Comparison of ENCODE assay signal across 22 cellular contexts in the genomic region with DNA sequence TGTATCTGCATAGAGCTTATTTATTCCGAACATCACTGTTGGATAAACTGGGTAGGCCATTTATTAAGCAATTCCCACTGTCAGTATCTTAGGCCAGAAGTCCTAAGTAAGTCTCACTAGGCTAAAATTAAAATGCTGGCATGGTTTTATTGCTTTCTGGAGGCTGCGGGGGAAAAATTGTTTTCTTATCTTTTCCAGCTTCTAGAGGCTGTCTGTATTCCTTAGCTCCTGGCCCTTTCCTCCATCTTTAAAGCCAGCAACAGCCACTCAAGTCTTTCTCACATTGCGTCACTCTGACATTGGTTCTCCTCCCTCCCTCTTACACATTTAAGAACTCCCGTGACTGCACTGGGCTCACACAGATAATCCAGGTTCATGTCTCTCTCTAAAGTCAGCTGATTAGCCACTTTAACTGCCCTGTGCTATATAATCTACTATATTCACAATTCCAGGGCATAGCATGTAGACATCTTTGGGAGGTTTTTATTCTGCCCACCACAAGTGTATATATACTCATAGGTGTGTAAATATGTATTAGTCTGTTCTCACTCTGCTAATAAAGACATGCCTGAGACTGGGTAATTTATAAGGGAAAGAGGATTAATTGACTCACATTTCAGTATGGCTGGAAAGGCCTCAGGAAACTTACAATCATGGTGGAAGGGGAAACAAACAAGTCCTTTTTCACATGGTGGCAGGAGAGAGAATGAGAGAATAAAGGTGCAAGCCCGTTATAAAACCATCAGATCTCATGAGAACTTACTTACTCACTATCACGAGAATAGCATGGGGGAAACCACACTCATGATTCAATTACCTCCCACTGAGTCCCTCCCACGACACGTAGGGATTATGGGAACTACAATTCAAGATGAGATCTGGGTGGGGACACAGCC.
DNase-seq lines count a peak whose midpoint lies in the region; ATAC-seq and TF ChIP-seq lines count a peak whose summit lies in the region.
"Had no signal": no experiment of that assay in that cellular context is flagged by ENCODE, and none has a peak within 500 bp of the region (broad histone marks: within the 10 kb centered on the region; RNA-seq: fewer than 3 reads in every experiment).

No MANE protein-coding gene starts in this region.

- DNase-seq in OCI-M1 (lab: John Stamatoyannopoulos, UW) (peak; percentile 55), coronary artery (ENCODE audit: low spot score) (no peak), left ventricle myocardium superior (no peak), smooth muscle cell (lab: John Stamatoyannopoulos, UW; ENCODE audit: unreplicated experiment) (no peak), COLO668 (lab: John Stamatoyannopoulos, UW; ENCODE audit: unreplicated experiment) (no peak), HT-29 (ENCODE audit: low spot score) (no peak), foreskin keratinocyte (no peak)
- no peak for DNase-seq in activated CD8-positive, alpha-beta memory T cell treated with anti-CD3 and anti-CD28 coated beads, Interleukin-2, amount 10 ng/mL, durations not matched to agents 7 days and 5 days
- DNase-seq: activated CD4-positive, alpha-beta T cell treated with anti-CD3 and anti-CD28 coated beads, Interleukin-2, amount 50 U/mL, for 4 hours; activated naive CD4-positive, alpha-beta T cell treated with anti-CD3 and anti-CD28 coated beads for 36 hours; CD8-positive, alpha-beta memory T cell; cortex of kidney; DND-41; lower lobe of right lung; naive thymus-derived CD4-positive, alpha-beta T cell; NCI-H1930; NCI-H446; NK-92 treated with Interleukin-12 subunit alpha and Interleukin-12 subunit beta, amount 100 ng/mL, for 24 hours; T-cell; trophoblast cell had no signal

- no peaks in the 10 kb centered on the region for H3K36me3 Mint-ChIP-seq in activated CD8-positive, alpha-beta memory T cell treated with anti-CD3 and anti-CD28 coated beads, Interleukin-2, amount 10 ng/mL, durations not matched to agents 7 days and 5 days
- H3K36me3 Mint-ChIP-seq: CD8-positive, alpha-beta memory T cell; stimulated activated effector memory CD8-positive, alpha-beta T cell treated with anti-CD3 and anti-CD28 coated beads, Interleukin-12 subunit alpha, Interleukin-12 subunit beta, amount 100 ng/mL, for 72 hours; T-cell had no signal

- H3K27ac ChIP-seq in coronary artery = peak overlapping the region; percentile 62 to 81
- H3K27ac ChIP-seq in smooth muscle cell (ENCODE audit: low read depth) = peak overlapping the region; percentile 28
- no peak overlapping the region for H3K27ac ChIP-seq in foreskin keratinocyte
- H3K27ac ChIP-seq: lower lobe of right lung had no signal

- H3K4me3 Mint-ChIP-seq in activated CD8-positive, alpha-beta memory T cell treated with anti-CD3 and anti-CD28 coated beads, Interleukin-2, amount 10 ng/mL, durations not matched to agents 7 days and 5 days = no peak overlapping the region
- H3K4me3 Mint-ChIP-seq: activated naive CD4-positive, alpha-beta T cell treated with anti-CD3 and anti-CD28 coated beads for 36 hours; CD8-positive, alpha-beta memory T cell; naive thymus-derived CD4-positive, alpha-beta T cell; stimulated activated effector memory CD8-positive, alpha-beta T cell treated with anti-CD3 and anti-CD28 coated beads, Interleukin-12 subunit alpha, Interleukin-12 subunit beta, amount 100 ng/mL, for 72 hours; T-cell had no signal

- intact Hi-C loops in left ventricle myocardium superior (cut with micrococcal nuclease) = loop anchor here (10.0 kb wide), 2 partner anchors 145 to 285 kb away; a partner anchor contains a TSS

- H3F3A ChIP-seq in smooth muscle cell (ENCODE audit: low read depth) = peaks cover 6% of the 10 kb centered on the region

- no peaks in the 10 kb centered on the region for H4K20me1 ChIP-seq in smooth muscle cell (ENCODE audit: low read depth)

- no peaks in the 10 kb centered on the region for H3K27me3 Mint-ChIP-seq in activated CD8-positive, alpha-beta memory T cell treated with anti-CD3 and anti-CD28 coated beads, Interleukin-2, amount 10 ng/mL, durations not matched to agents 7 days and 5 days
- H3K27me3 Mint-ChIP-seq: progenitor cell of endocrine pancreas had no signal

- TF ChIP-seq CTCF in coronary artery (IDR thresholded peaks at IDR 0.05) = no peak
- TF ChIP-seq CTCF in smooth muscle cell (IDR thresholded peaks at IDR 0.05; ENCODE audit: borderline replicate concordance, insufficient read depth, poor library complexity, severe bottlenecking) = no peak
- no peak for TF ChIP-seq CTCF in foreskin keratinocyte (conservative IDR thresholded peaks at IDR 0.05)

- no peak overlapping the region for H3K27ac Mint-ChIP-seq in activated CD8-positive, alpha-beta memory T cell treated with anti-CD3 and anti-CD28 coated beads, Interleukin-2, amount 10 ng/mL, durations not matched to agents 7 days and 5 days
- H3K27ac Mint-ChIP-seq: activated naive CD4-positive, alpha-beta T cell treated with anti-CD3 and anti-CD28 coated beads for 36 hours; CD8-positive, alpha-beta memory T cell; naive thymus-derived CD4-positive, alpha-beta T cell; progenitor cell of endocrine pancreas; stimulated activated effector memory CD8-positive, alpha-beta T cell treated with anti-CD3 and anti-CD28 coated beads, Interleukin-12 subunit alpha, Interleukin-12 subunit beta, amount 100 ng/mL, for 72 hours; T-cell had no signal

- no peak overlapping the region for H3K4me2 ChIP-seq in smooth muscle cell

- H3K27me3 ChIP-seq in smooth muscle cell (ENCODE audit: low read depth) = no peaks in the 10 kb centered on the region
- no peaks in the 10 kb centered on the region for H3K27me3 ChIP-seq in foreskin keratinocyte

- H3K9ac ChIP-seq in smooth muscle cell (ENCODE audit: low read depth) = no peak overlapping the region

- H3K79me2 ChIP-seq in smooth muscle cell (ENCODE audit: low read depth) = no peaks in the 10 kb centered on the region

- H3K9me3 Mint-ChIP-seq in activated CD8-positive, alpha-beta memory T cell treated with anti-CD3 and anti-CD28 coated beads, Interleukin-2, amount 10 ng/mL, durations not matched to agents 7 days and 5 days (ENCODE audit: low read depth) = no peaks in the 10 kb centered on the region
- H3K9me3 Mint-ChIP-seq: activated naive CD4-positive, alpha-beta T cell treated with anti-CD3 and anti-CD28 coated beads for 36 hours; CD8-positive, alpha-beta memory T cell; stimulated activated effector memory CD8-positive, alpha-beta T cell treated with anti-CD3 and anti-CD28 coated beads, Interleukin-12 subunit alpha, Interleukin-12 subunit beta, amount 100 ng/mL, for 72 hours; T-cell had no signal

- H3K36me3 ChIP-seq in smooth muscle cell (ENCODE audit: low read depth) = no peaks in the 10 kb centered on the region
- H3K36me3 ChIP-seq: lower lobe of right lung had no signal

- peak overlapping the region; percentile 11 for H2AFZ ChIP-seq in smooth muscle cell (ENCODE audit: low read depth)

- no peaks in the 10 kb centered on the region for H3K9me3 ChIP-seq in smooth muscle cell (replicated peaks; ENCODE audit: low read depth)
- H3K9me3 ChIP-seq: lower lobe of right lung had no signal

- no peak overlapping the region for H3K4me3 ChIP-seq in coronary artery
- H3K4me3 ChIP-seq in smooth muscle cell = no peak overlapping the region
- H3K4me3 ChIP-seq: lower lobe of right lung had no signal

- 52% methylated on average over 8 of the region's 8 CpGs for WGBS in smooth muscle cell (ENCODE audit: low lambda C conversion rate)

- ATAC-seq in left ventricle myocardium superior (peak; percentile 97), foreskin keratinocyte (no peak)
- ATAC-seq in activated CD8-positive, alpha-beta memory T cell treated with anti-CD3 and anti-CD28 coated beads, Interleukin-2, amount 10 ng/mL, durations not matched to agents 7 days and 5 days = no peak
- ATAC-seq: lower lobe of right lung; naive thymus-derived CD4-positive, alpha-beta T cell; stimulated activated effector memory CD8-positive, alpha-beta T cell treated with anti-CD3 and anti-CD28 coated beads, Interleukin-12 subunit alpha, Interleukin-12 subunit beta, amount 100 ng/mL, for 72 hours; T-cell had no signal

- H3K4me1 Mint-ChIP-seq in activated CD8-positive, alpha-beta memory T cell treated with anti-CD3 and anti-CD28 coated beads, Interleukin-2, amount 10 ng/mL, durations not matched to agents 7 days and 5 days = no peaks in the 10 kb centered on the region
- H3K4me1 Mint-ChIP-seq: CD8-positive, alpha-beta memory T cell; stimulated activated effector memory CD8-positive, alpha-beta T cell treated with anti-CD3 and anti-CD28 coated beads, Interleukin-12 subunit alpha, Interleukin-12 subunit beta, amount 100 ng/mL, for 72 hours; T-cell had no signal

- CTCF ChIA-PET in activated CD8-positive, alpha-beta memory T cell treated with anti-CD3 and anti-CD28 coated beads, Interleukin-2, amount 10 ng/mL, durations not matched to agents 7 days and 5 days (lab: Charles Lee) = no interaction called here

- H3K4me1 ChIP-seq in smooth muscle cell (ENCODE audit: low read depth) (peaks cover 8% of the 10 kb centered on the region), foreskin keratinocyte (peaks cover 13% of the 10 kb centered on the region)
- H3K4me1 ChIP-seq: lower lobe of right lung had no signal
